Comparison of ENCODE assay signal across 30 cellular contexts in genomic region chr1:171613282-171613681, GRCh38. TPM values are rescaled to one million over a fixed set of nuclear protein-coding genes. Genes with fewer than 3 reads are reported as not detected.
"Had no signal": no experiment of that assay in that cellular context is flagged by ENCODE, and none has a peak within 500 bp of the region (broad histone marks: within the 10 kb centered on the region; RNA-seq: fewer than 3 reads in every experiment).

No MANE protein-coding gene starts in this region.

- H3K27me3 ChIP-seq: stomach, suprapubic skin, testis, thyroid gland, tibial artery, tibial nerve, transverse colon, upper lobe of left lung, upper lobe of right lung, uterus, vagina had no signal

- H3K36me3 ChIP-seq: stomach, suprapubic skin, thoracic aorta, thyroid gland, tibial artery, tibial nerve, transverse colon, upper lobe of left lung, upper lobe of right lung, uterus, vagina had no signal

- ATAC-seq: stimulated activated effector memory CD8-positive, alpha-beta T cell treated with anti-CD3 and anti-CD28 coated beads, Interleukin-12 subunit alpha, Interleukin-12 subunit beta, amount 100 ng/mL, for 72 hours; stimulated activated memory B cell treated with anti-CD40 and anti-IgM and Interleukin-4, amounts not matched to agents 10 μg/mL and 1 μg/mL and 100 μg/mL, for 72 hours; stimulated activated naive B cell treated with anti-CD40 and anti-IgM and Interleukin-4, amounts not matched to agents 10 μg/mL and 1 μg/mL and 100 μg/mL, for 72 hours; stimulated activated naive CD8-positive, alpha-beta T cell treated with anti-CD3 and anti-CD28 coated beads, Interleukin-15, amount 100 ng/mL, for 72 hours; stimulated activated naive CD8-positive, alpha-beta T cell treated with anti-CD3 and anti-CD28 coated beads, Interleukin-15, Interleukin-2, amounts not matched to agents 100 U/mL and 50 U/mL, for 24 hours; upper lobe of right lung had no signal

- FAIRE-seq: urothelium cell line had no signal

- H3K4me3 ChIP-seq: stomach, suprapubic skin, testis, thoracic aorta, thyroid gland, tibial artery, tibial nerve, transverse colon, upper lobe of left lung, upper lobe of right lung, uterus, vagina had no signal

- DNase-seq: stimulated activated CD4-positive, alpha-beta T cell treated with anti-CD3 and anti-CD28 coated beads, Interleukin-2, amount 100 ng/mL, for 48 hours; stimulated activated CD4-positive, alpha-beta T cell treated with anti-CD3 and anti-CD28 coated beads, Interleukin-4, amount 100 ng/mL, for 1 hour; stimulated activated CD4-positive, alpha-beta T cell treated with anti-CD3 and anti-CD28 coated beads, Interleukin-4, amount 100 ng/mL, for 24 hours; stimulated activated CD4-positive, alpha-beta T cell treated with anti-CD3 and anti-CD28 coated beads, Interleukin-4, amount 100 ng/mL, for 4 hours; stimulated activated CD8-positive, alpha-beta memory T cell treated with anti-CD3 and anti-CD28 coated beads, Interleukin-4, amount 100 ng/mL, for 48 hours; stimulated activated naive B cell treated with anti-CD40 and anti-IgM and Interleukin-4, amounts not matched to agents 10 μg/mL and 1 μg/mL and 100 μg/mL, for 72 hours; stimulated activated naive CD4-positive, alpha-beta T cell; stimulated activated naive CD4-positive, alpha-beta T cell treated with Interleukin-2 at 50 U/mL for 16 hours; stimulated activated naive CD8-positive, alpha-beta T cell treated with anti-CD3 and anti-CD28 coated beads, Interleukin-15, amount 100 ng/mL, for 72 hours; stimulated activated naive CD8-positive, alpha-beta T cell treated with anti-CD3 and anti-CD28 coated beads, Interleukin-15, Interleukin-2, amounts not matched to agents 100 U/mL and 50 U/mL, for 24 hours; stomach; substantia nigra; testis; thyroid gland; tibial artery; transverse colon; trophoblast cell; upper lobe of left lung; upper lobe of right lung; uterus had no signal

- H3K9me3 ChIP-seq: stomach, suprapubic skin, testis, thoracic aorta, thyroid gland, tibial artery, tibial nerve, transverse colon, upper lobe of left lung, upper lobe of right lung, uterus, vagina had no signal

- H3K4me1 ChIP-seq: stomach, suprapubic skin, testis, tibial artery, tibial nerve, transverse colon, upper lobe of left lung, upper lobe of right lung, uterus, vagina had no signal

- H3K27ac ChIP-seq: stomach, suprapubic skin, testis, thoracic aorta, thyroid gland, tibial artery, tibial nerve, transverse colon, upper lobe of left lung, upper lobe of right lung, uterus, vagina had no signal

RNA-seq across cellular contexts. Expression of gene MYOCOS, which starts 8.8 kb away (rescaled TPM):
- total RNA-seq: stomach, subcutaneous adipose tissue, suprapubic skin, thoracic aorta, tibial nerve, transverse colon, upper lobe of left lung, upper lobe of right lung, ureter, urinary bladder, vagina had no signal
- polyA plus RNA-seq: stomach, urinary bladder had no signal
